In the genomic region with DNA sequence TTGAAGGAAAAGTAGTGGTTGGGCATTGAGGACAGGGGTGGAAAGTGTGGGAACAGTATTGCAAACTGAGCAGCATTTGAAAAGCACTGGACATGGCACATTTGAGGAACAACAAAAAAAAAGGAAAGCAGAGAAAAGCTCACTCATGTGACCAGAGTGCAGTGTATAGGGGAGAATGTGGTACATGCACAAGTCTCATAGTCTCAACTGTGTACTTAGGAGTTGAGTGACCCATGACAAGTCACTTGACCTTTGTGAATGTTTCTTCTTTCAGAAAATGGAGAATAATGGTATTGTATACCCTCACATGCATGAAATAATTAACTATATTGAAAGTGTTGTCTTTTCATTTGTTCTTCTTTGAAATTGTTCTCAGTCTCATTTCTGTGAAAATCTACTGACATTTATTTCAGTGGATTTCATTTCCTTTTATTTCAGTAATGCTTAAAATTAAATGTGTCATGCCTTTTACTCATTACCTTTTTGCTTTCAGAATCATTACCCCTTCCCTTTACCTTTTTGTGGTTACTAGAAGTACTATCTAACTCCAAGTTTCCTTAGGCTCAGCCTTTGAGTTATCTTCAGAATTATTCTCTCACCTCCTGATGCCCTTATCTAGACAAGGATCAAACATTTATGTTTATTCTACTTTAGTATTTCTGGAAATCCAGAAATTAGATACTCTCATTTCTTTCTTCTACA, we compare ENCODE assay signal across 17 cellular contexts.
A peak's percentile ranks its signal among the peaks of the same experiment; 100 is the strongest.
DNase-seq lines count a peak whose midpoint lies in the region; ATAC-seq and TF ChIP-seq lines count a peak whose summit lies in the region.
"Had no signal": no experiment of that assay in that cellular context is flagged by ENCODE, and none has a peak within 500 bp of the region (broad histone marks: within the 10 kb centered on the region; RNA-seq: fewer than 3 reads in every experiment).

No MANE protein-coding gene starts in this region.

- no peaks in the 10 kb centered on the region for H3F3A ChIP-seq in neural progenitor cell (ENCODE audit: low read depth)

- H3K9me3 ChIP-seq in neural progenitor cell (ENCODE audit: low read depth) (no peaks in the 10 kb centered on the region), esophagus squamous epithelium (no peaks in the 10 kb centered on the region)
- H3K9me3 ChIP-seq: gastrocnemius medialis, ovary had no signal

- no peaks in the 10 kb centered on the region for H3K4me1 ChIP-seq in neural progenitor cell
- H3K4me1 ChIP-seq in esophagus squamous epithelium: peaks cover 0 to 3% (median 0%) of the 10 kb centered on the region in 3 donors
- H3K4me1 ChIP-seq: gastrocnemius medialis had no signal

- no peak for TF ChIP-seq POLR2A in esophagus squamous epithelium (IDR thresholded peaks at IDR 0.05)

- intact Hi-C loops in esophagus squamous epithelium (cut with DNase I): no loop called here

- H3K27me3 Mint-ChIP-seq in activated naive CD8-positive, alpha-beta T cell treated with anti-CD3 and anti-CD28 coated beads for 36 hours: no peaks in the 10 kb centered on the region
- H3K27me3 Mint-ChIP-seq in neural progenitor cell (ENCODE audit: insufficient read depth, low read depth) (no peaks in the 10 kb centered on the region), osteocyte (ENCODE audit: unreplicated experiment) (no peaks in the 10 kb centered on the region)
- H3K27me3 Mint-ChIP-seq: B cell had no signal

- H3K4me1 Mint-ChIP-seq in activated naive CD8-positive, alpha-beta T cell treated with anti-CD3 and anti-CD28 coated beads for 36 hours: peaks cover 33% of the 10 kb centered on the region
- H3K4me1 Mint-ChIP-seq in neural progenitor cell (peaks cover 5% of the 10 kb centered on the region), osteocyte (ENCODE audit: unreplicated experiment) (peaks cover 11% of the 10 kb centered on the region)

- peaks cover 12% of the 10 kb centered on the region for H3K36me3 ChIP-seq in neural progenitor cell
- H3K36me3 ChIP-seq in esophagus squamous epithelium: peaks cover 0 to 89% (median 0%) of the 10 kb centered on the region in 3 donors
- H3K36me3 ChIP-seq: ovary had no signal

- DNase-seq in DMS53 (lab: John Stamatoyannopoulos, UW): peak; percentile 22
- DNase-seq in DMS53 treated with DMSO at 0.1 percent for 48 hours (lab: John Stamatoyannopoulos, UW; ENCODE audit: unreplicated experiment): no peak
- DNase-seq in activated naive CD8-positive, alpha-beta T cell treated with anti-CD3 and anti-CD28 coated beads for 36 hours: no peak
- DNase-seq in neural progenitor cell (ENCODE audit: low spot score): no peak
- no peak for DNase-seq in osteocyte (ENCODE audit: extremely low spot score, unreplicated experiment)
- DNase-seq in NCI-H2081 (lab: John Stamatoyannopoulos, UW): no peak
- no peak for DNase-seq in esophagus squamous epithelium (lab: John Stamatoyannopoulos, UW)
- DNase-seq: activated CD4-positive, CD25-positive, alpha-beta regulatory T cell treated with anti-CD3 and anti-CD28 coated beads, Interleukin-2, amount 50 U/mL, for 72 hours; gastrocnemius medialis; NCI-H1092; NCI-H524 treated with DMSO at 0.1 percent for 48 hours; ovary; Right ventricle myocardium superior had no signal

- ATAC-seq in GM18861 (IDR thresholded peaks at IDR 0.05; ENCODE audit: unreplicated experiment): peak; percentile 53
- ATAC-seq: gastrocnemius medialis had no signal

- no peaks in the 10 kb centered on the region for H3K27me3 ChIP-seq in neural progenitor cell
- no peaks in the 10 kb centered on the region for H3K27me3 ChIP-seq in esophagus squamous epithelium
- H3K27me3 ChIP-seq: gastrocnemius medialis, ovary had no signal

- peaks cover 4% of the 10 kb centered on the region for H4K20me1 ChIP-seq in neural progenitor cell (ENCODE audit: low read depth)

- peak overlapping the region; percentile 41 for H3K4me3 Mint-ChIP-seq in activated naive CD8-positive, alpha-beta T cell treated with anti-CD3 and anti-CD28 coated beads for 36 hours
- no peak overlapping the region for H3K4me3 Mint-ChIP-seq in neural progenitor cell
- no peak overlapping the region for H3K4me3 Mint-ChIP-seq in osteocyte (ENCODE audit: unreplicated experiment)
- H3K4me3 Mint-ChIP-seq: B cell had no signal

- no peak overlapping the region for H2AFZ ChIP-seq in neural progenitor cell (replicated peaks)

- H3K36me3 Mint-ChIP-seq in activated naive CD8-positive, alpha-beta T cell treated with anti-CD3 and anti-CD28 coated beads for 36 hours: peaks cover 56% of the 10 kb centered on the region
- H3K36me3 Mint-ChIP-seq in neural progenitor cell (peaks cover 39% of the 10 kb centered on the region), osteocyte (ENCODE audit: unreplicated experiment) (peaks cover 49% of the 10 kb centered on the region)

- H3K9ac ChIP-seq in neural progenitor cell: no peak overlapping the region

- no peaks in the 10 kb centered on the region for H3K79me2 ChIP-seq in neural progenitor cell (ENCODE audit: low read depth)

- peak overlapping the region; percentile 92 for H3K27ac Mint-ChIP-seq in activated naive CD8-positive, alpha-beta T cell treated with anti-CD3 and anti-CD28 coated beads for 36 hours
- H3K27ac Mint-ChIP-seq in neural progenitor cell (peak overlapping the region; percentile 8), osteocyte (ENCODE audit: unreplicated experiment) (no peak overlapping the region)
- H3K27ac Mint-ChIP-seq: B cell had no signal

- H3K4me3 ChIP-seq in neural progenitor cell: no peak overlapping the region
- no peak overlapping the region for H3K4me3 ChIP-seq in esophagus squamous epithelium
- H3K4me3 ChIP-seq: coronary artery, gastrocnemius medialis, ovary had no signal

- H3K27ac ChIP-seq in neural progenitor cell (no peak overlapping the region), esophagus squamous epithelium (no peak overlapping the region)
- H3K27ac ChIP-seq: 22Rv1, coronary artery, gastrocnemius medialis, ovary had no signal

- H3K4me2 ChIP-seq in neural progenitor cell: no peak overlapping the region

- H3K9me3 Mint-ChIP-seq in activated naive CD8-positive, alpha-beta T cell treated with anti-CD3 and anti-CD28 coated beads for 36 hours: peaks cover 1% of the 10 kb centered on the region
- no peaks in the 10 kb centered on the region for H3K9me3 Mint-ChIP-seq in neural progenitor cell
- no peaks in the 10 kb centered on the region for H3K9me3 Mint-ChIP-seq in osteocyte (ENCODE audit: unreplicated experiment)

- TF ChIP-seq CTCF in neural progenitor cell (IDR thresholded peaks at IDR 0.05) (no peak), osteocyte (IDR thresholded peaks at IDR 0.05) (no peak), esophagus squamous epithelium (IDR thresholded peaks at IDR 0.05) (no peak)
